ENCODE assay signal across 8 cellular contexts in genomic region chr6:62775427-62776022, GRCh38.
A peak's percentile ranks its signal among the peaks of the same experiment; 100 is the strongest.
DNase-seq lines count a peak whose midpoint lies in the region; ATAC-seq and TF ChIP-seq lines count a peak whose summit lies in the region.

No MANE protein-coding gene starts in this region.

- H3K36me3 Mint-ChIP-seq in type B pancreatic cell, result no peaks in the 10 kb centered on the region
- H3K36me3 Mint-ChIP-seq in activated naive CD8-positive, alpha-beta T cell treated with anti-CD3 and anti-CD28 coated beads, Interleukin-2, amount 50 U/mL, for 24 hours (ENCODE audit: low read depth), result no peaks in the 10 kb centered on the region

- no peaks in the 10 kb centered on the region for H3K27me3 ChIP-seq in esophagus squamous epithelium

- intact Hi-C loops in esophagus squamous epithelium (cut with DNase I), result no loop called here

- no peak overlapping the region for H3K4me3 Mint-ChIP-seq in type B pancreatic cell
- H3K4me3 Mint-ChIP-seq in activated naive CD8-positive, alpha-beta T cell treated with anti-CD3 and anti-CD28 coated beads, Interleukin-2, amount 50 U/mL, for 24 hours, result no peak overlapping the region

- no peaks in the 10 kb centered on the region for H3K4me1 ChIP-seq in esophagus squamous epithelium

- peak; percentile 12 for TF ChIP-seq CTCF in fibroblast of the aortic adventitia (IDR thresholded peaks at IDR 0.05; ENCODE audit: insufficient read depth, low read length)
- peak; percentile 83 for TF ChIP-seq CTCF in type B pancreatic cell (conservative IDR thresholded peaks at IDR 0.05)
- TF ChIP-seq CTCF in esophagus squamous epithelium (IDR thresholded peaks at IDR 0.05), result peak in 2 of 6 experiments; percentile 16 to 21

- WGBS in esophagus squamous epithelium, 2 donors, result 45 to 53% methylated on average over 5 of the region's 5 CpGs

- H3K27me3 Mint-ChIP-seq in type B pancreatic cell, result no peaks in the 10 kb centered on the region
- H3K27me3 Mint-ChIP-seq in activated naive CD8-positive, alpha-beta T cell treated with anti-CD3 and anti-CD28 coated beads, Interleukin-2, amount 50 U/mL, for 24 hours, result no peaks in the 10 kb centered on the region

- H3K4me3 ChIP-seq in fibroblast of the aortic adventitia (ENCODE audit: low read depth, low read length) (no peak overlapping the region), esophagus squamous epithelium (no peak overlapping the region)

- H3K27ac Mint-ChIP-seq in type B pancreatic cell, result no peak overlapping the region
- no peak overlapping the region for H3K27ac Mint-ChIP-seq in activated naive CD8-positive, alpha-beta T cell treated with anti-CD3 and anti-CD28 coated beads, Interleukin-2, amount 50 U/mL, for 24 hours

- no peak for TF ChIP-seq POLR2A in esophagus squamous epithelium (IDR thresholded peaks at IDR 0.05)

- no peak overlapping the region for H3K27ac ChIP-seq in esophagus squamous epithelium

- ATAC-seq in GM18870 (IDR thresholded peaks at IDR 0.05; ENCODE audit: unreplicated experiment), result peak; percentile 56
- ATAC-seq in activated naive CD8-positive, alpha-beta T cell treated with anti-CD3 and anti-CD28 coated beads, Interleukin-2, amount 50 U/mL, for 24 hours, result no peak

- no peaks in the 10 kb centered on the region for H3K9me3 ChIP-seq in esophagus squamous epithelium

- H3K36me3 ChIP-seq in esophagus squamous epithelium, result no peaks in the 10 kb centered on the region

- H3K4me1 Mint-ChIP-seq in type B pancreatic cell (ENCODE audit: unreplicated experiment), result no peaks in the 10 kb centered on the region
- H3K4me1 Mint-ChIP-seq in activated naive CD8-positive, alpha-beta T cell treated with anti-CD3 and anti-CD28 coated beads, Interleukin-2, amount 50 U/mL, for 24 hours, result no peaks in the 10 kb centered on the region

- no peaks in the 10 kb centered on the region for H3K9me3 Mint-ChIP-seq in type B pancreatic cell
- no peaks in the 10 kb centered on the region for H3K9me3 Mint-ChIP-seq in activated naive CD8-positive, alpha-beta T cell treated with anti-CD3 and anti-CD28 coated beads, Interleukin-2, amount 50 U/mL, for 24 hours

- DNase-seq in AG08396 (ENCODE audit: low spot score) (peak; percentile 1), NCI-H460 (ENCODE audit: extremely low read depth, low read depth) (peak; percentile 9), fibroblast of the aortic adventitia (ENCODE audit: low read depth) (no peak), type B pancreatic cell (ENCODE audit: extremely low spot score, unreplicated experiment) (no peak), esophagus squamous epithelium (lab: John Stamatoyannopoulos, UW) (no peak), ureter (ENCODE audit: low spot score) (no peak)
- DNase-seq in activated naive CD8-positive, alpha-beta T cell treated with anti-CD3 and anti-CD28 coated beads, Interleukin-2, amount 50 U/mL, for 24 hours, result no peak

Comparison
In these comparisons a context has a peak if more than half of its experiments do, and no peak if none do; other contexts are left out.
1. DNase-seq: peak in AG08396 (single experiment) and NCI-H460 (single experiment); none in fibroblast of the aortic adventitia (single experiment), type B pancreatic cell (single experiment), esophagus squamous epithelium (single experiment), ureter (single experiment) and activated naive CD8-positive, alpha-beta T cell treated with anti-CD3 and anti-CD28 coated beads, Interleukin-2, amount 50 U/mL, for 24 hours (single experiment).